ENCODE assay signal across 9 cellular contexts in genomic region chr17:16287563-16288027, GRCh38.
DNase-seq lines count a peak whose midpoint lies in the region; ATAC-seq and TF ChIP-seq lines count a peak whose summit lies in the region.
"Had no signal": no experiment of that assay in that cellular context is flagged by ENCODE, and none has a peak within 500 bp of the region (broad histone marks: within the 10 kb centered on the region; RNA-seq: fewer than 3 reads in every experiment).

No MANE protein-coding gene starts in this region.

- peak; percentile 19 for ATAC-seq in HG03196 (IDR thresholded peaks at IDR 0.05; ENCODE audit: unreplicated experiment)

- TF ChIP-seq CTCF in fibroblast of villous mesenchyme (IDR thresholded peaks at IDR 0.05; ENCODE audit: insufficient read depth, low read depth, low read length), result no peak

- H3K4me3 ChIP-seq in fibroblast of villous mesenchyme (ENCODE audit: low read depth, low read length) (peak overlapping the region; percentile 7), skeletal muscle cell (ENCODE audit: low read depth, low read length) (no peak overlapping the region)
- H3K4me3 ChIP-seq: pancreas had no signal

- DNase-seq in EH (ENCODE audit: low read depth) (peak; percentile 92), UCSD-AML1 (lab: John Stamatoyannopoulos, UW; ENCODE audit: unreplicated experiment) (peak; percentile 47), fibroblast of villous mesenchyme (ENCODE audit: low read depth) (peak; percentile 88), skeletal muscle cell (ENCODE audit: low read depth) (peak; percentile 43), cortex of kidney (lab: John Stamatoyannopoulos, UW) (no peak), NCI-H187 (lab: John Stamatoyannopoulos, UW) (no peak), NCI-H2081 (lab: John Stamatoyannopoulos, UW) (no peak)

Comparison
In these comparisons a context has a peak if more than half of its experiments do, and no peak if none do; other contexts are left out.
1. DNase-seq: peak in EH (single experiment), UCSD-AML1 (single experiment), fibroblast of villous mesenchyme (single experiment) and skeletal muscle cell (single experiment); none in cortex of kidney (single experiment), NCI-H187 (0 of 2) and NCI-H2081 (0 of 2).